In genomic region chrX:19372170-19373033, GRCh38 we compare ENCODE assay signal across 1 cellular context.
TF ChIP-seq lines count a peak whose summit lies in the region.

No MANE protein-coding gene starts in this region.

TF ChIP-seq in SK-N-SH treated with all-trans-retinoic acid at 6 μM for 48 hours, 23 proteins besides CTCF, POLR2A, EP300 and RAD21 (continued from another document):
- TF ChIP-seq TSHZ2 (CRISPR knock-in tag; IDR thresholded peaks at IDR 0.05): no peak
- TF ChIP-seq CSRNP3 (CRISPR knock-in tag; IDR thresholded peaks at IDR 0.05): no peak
- no peak for TF ChIP-seq SNAI2 (CRISPR knock-in tag; IDR thresholded peaks at IDR 0.05)
- no peak for TF ChIP-seq PATZ1 (CRISPR knock-in tag; IDR thresholded peaks at IDR 0.05; ENCODE audit: borderline replicate concordance)
- no peak for TF ChIP-seq TOX (CRISPR knock-in tag; IDR thresholded peaks at IDR 0.05; ENCODE audit: borderline replicate concordance)
- no peak for TF ChIP-seq RARB (CRISPR knock-in tag; IDR thresholded peaks at IDR 0.05)
- no peak for TF ChIP-seq ZFP3 (CRISPR knock-in tag; IDR thresholded peaks at IDR 0.05)
- no peak for TF ChIP-seq CREB5 (CRISPR knock-in tag; IDR thresholded peaks at IDR 0.05; ENCODE audit: low read depth)
